In the genomic region with DNA sequence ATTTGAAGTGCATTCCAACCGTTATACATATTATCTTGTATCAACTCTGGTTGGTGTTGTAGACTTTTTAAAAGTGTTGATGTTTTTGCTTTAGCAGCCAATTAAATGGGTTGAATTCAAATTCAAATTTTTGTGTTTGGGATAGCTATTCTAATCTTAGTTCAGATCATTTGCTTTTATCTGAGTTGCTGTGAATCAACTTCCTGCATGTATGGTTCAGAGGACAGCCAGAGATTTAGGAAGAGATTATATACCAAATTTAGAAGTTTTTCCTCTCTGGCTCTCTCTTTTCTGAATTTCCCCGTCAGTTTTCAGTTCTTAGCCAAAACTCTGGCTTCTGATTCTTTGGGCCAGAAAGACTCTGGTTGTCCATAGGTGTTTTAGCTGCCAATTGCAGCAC, we compare ENCODE assay signal across 1 cellular context.
TF ChIP-seq lines count a peak whose summit lies in the region.

No MANE protein-coding gene starts in this region.

TF ChIP-seq in SK-N-SH, 30 proteins besides CTCF, POLR2A, EP300 and RAD21 (continued from another document):
- TF ChIP-seq, protein P1, sequence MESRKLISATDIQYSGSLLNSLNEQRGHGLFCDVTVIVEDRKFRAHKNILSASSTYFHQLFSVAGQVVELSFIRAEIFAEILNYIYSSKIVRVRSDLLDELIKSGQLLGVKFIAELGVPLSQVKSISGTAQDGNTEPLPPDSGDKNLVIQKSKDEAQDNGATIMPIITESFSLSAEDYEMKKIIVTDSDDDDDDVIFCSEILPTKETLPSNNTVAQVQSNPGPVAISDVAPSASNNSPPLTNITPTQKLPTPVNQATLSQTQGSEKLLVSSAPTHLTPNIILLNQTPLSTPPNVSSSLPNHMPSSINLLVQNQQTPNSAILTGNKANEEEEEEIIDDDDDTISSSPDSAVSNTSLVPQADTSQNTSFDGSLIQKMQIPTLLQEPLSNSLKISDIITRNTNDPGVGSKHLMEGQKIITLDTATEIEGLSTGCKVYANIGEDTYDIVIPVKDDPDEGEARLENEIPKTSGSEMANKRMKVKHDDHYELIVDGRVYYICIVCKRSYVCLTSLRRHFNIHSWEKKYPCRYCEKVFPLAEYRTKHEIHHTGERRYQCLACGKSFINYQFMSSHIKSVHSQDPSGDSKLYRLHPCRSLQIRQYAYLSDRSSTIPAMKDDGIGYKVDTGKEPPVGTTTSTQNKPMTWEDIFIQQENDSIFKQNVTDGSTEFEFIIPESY (IDR thresholded peaks at IDR 0.05; ENCODE audit: borderline replicate concordance, low read depth), result no peak
- TF ChIP-seq NRF1 (IDR thresholded peaks at IDR 0.05; ENCODE audit: low read depth, low read length), result no peak
